In the genomic region with DNA sequence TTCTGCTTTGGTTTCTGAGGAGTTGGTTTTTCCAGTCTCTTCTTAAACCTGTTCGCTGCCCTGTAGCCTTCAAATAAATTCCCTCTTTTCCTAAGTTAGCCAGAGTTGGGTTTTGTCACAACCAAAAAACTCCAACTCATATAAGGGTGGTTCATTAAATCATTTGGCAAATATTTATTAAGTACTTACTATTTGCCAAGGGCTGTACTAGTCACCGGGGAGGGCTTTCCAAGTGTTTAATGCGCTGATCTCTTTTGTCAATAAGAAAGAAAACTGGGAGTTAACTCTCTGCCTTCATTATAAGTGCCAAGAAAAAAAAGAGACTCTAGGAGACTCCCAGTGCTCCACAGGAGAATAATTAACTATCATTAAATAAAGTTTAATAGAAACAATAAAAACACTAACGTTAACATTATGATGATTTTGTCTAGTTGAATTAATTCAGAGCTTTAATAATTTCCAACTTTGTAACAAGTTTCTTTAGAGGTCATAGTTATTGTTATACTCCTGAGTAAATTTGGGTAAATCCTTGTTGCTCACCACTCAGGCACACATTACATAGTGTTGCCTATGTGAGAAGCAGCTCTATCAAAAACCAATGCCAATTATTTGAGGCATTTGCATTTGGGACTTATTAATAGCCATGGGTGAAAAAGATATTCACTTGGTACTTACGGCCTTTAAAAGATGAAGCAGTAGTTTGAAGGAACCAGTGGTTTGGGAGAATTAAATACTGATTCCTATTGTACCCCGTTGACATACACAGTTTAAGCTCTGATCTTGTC, we compare ENCODE assay signal across 20 cellular contexts.
DNase-seq lines count a peak whose midpoint lies in the region; ATAC-seq, FAIRE-seq and TF ChIP-seq lines count a peak whose summit lies in the region.
"Had no signal": no experiment of that assay in that cellular context is flagged by ENCODE, and none has a peak within 500 bp of the region (broad histone marks: within the 10 kb centered on the region; RNA-seq: fewer than 3 reads in every experiment).

No MANE protein-coding gene starts in this region.

- no peaks in the 10 kb centered on the region for H3K36me3 Mint-ChIP-seq in nephron (ENCODE audit: low read depth)
- H3K36me3 Mint-ChIP-seq: CD8-positive, alpha-beta T cell had no signal

- DNase-seq in A549 (ENCODE audit: low read depth in 1 of 2, low spot score in 1 of 2) (no peak), GM19239 (ENCODE audit: insufficient read length, low spot score) (no peak), bronchial epithelial cell (ENCODE audit: low read depth) (peak; percentile 26), GM13976 (ENCODE audit: low spot score) (no peak), colonic mucosa (no peak), ascending aorta (ENCODE audit: low spot score in 2 of 2) (no peak), NCI-H748 treated with DMSO at 0.1 percent for 48 hours (lab: John Stamatoyannopoulos, UW) (no peak)
- DNase-seq: ACHN; C1 segment of cervical spinal cord; CD8-positive, alpha-beta T cell; GDM1; NCI-H1092; NCI-H1436; NCI-H187 treated with DMSO at 0.1 percent for 48 hours; NCI-H69; NK-92 treated with Interleukin-12 subunit alpha and Interleukin-12 subunit beta, amount 100 ng/mL, for 24 hours; SIG-M5 had no signal

- no peak for TF ChIP-seq RAD21 in A549 (conservative IDR thresholded peaks at IDR 0.05 in 1 of 2, IDR thresholded peaks at IDR 0.05 in 1 of 2)

- H3K4me3 ChIP-seq in A549 (no peak overlapping the region), bronchial epithelial cell (ENCODE audit: low read depth, low read length) (no peak overlapping the region), colonic mucosa (no peak overlapping the region), ascending aorta (no peak overlapping the region)

- POLR2A ChIA-PET in A549 (lab: Yijun Ruan, JAX), result no interaction called here

- intact Hi-C loops in colonic mucosa (cut with DNase I) (no loop called here), ascending aorta (cut with DNase I) (no loop called here)

- H3K9me3 ChIP-seq in A549, result no peaks in the 10 kb centered on the region
- no peaks in the 10 kb centered on the region for H3K9me3 ChIP-seq in colonic mucosa
- no peaks in the 10 kb centered on the region for H3K9me3 ChIP-seq in ascending aorta

- TF ChIP-seq CTCF in A549 (IDR thresholded peaks at IDR 0.05) (no peak), bronchial epithelial cell (IDR thresholded peaks at IDR 0.05; ENCODE audit: insufficient read depth, low read length, severe bottlenecking) (no peak), nephron (IDR thresholded peaks at IDR 0.05; ENCODE audit: unreplicated experiment in 3 of 3) (no peak), GM13976 (IDR thresholded peaks at IDR 0.05; ENCODE audit: borderline replicate concordance, control extremely low read depth, extremely low read depth, insufficient read depth, missing control alignments) (no peak), colonic mucosa (IDR thresholded peaks at IDR 0.05) (no peak), ascending aorta (IDR thresholded peaks at IDR 0.05) (no peak)

- no peak for TF ChIP-seq POLR2A in A549 (IDR thresholded peaks at IDR 0.05; ENCODE audit: low read length)

- H3K27me3 ChIP-seq in bronchial epithelial cell (ENCODE audit: control insufficient read depth, insufficient read depth, low read length) (no peaks in the 10 kb centered on the region), colonic mucosa (no peaks in the 10 kb centered on the region), ascending aorta (no peaks in the 10 kb centered on the region)

- no peak overlapping the region for H3K4me3 Mint-ChIP-seq in nephron
- H3K4me3 Mint-ChIP-seq: CD8-positive, alpha-beta T cell had no signal

- no peak overlapping the region for H3K27ac ChIP-seq in A549
- no peak overlapping the region for H3K27ac ChIP-seq in colonic mucosa
- no peak overlapping the region for H3K27ac ChIP-seq in ascending aorta

- TF ChIP-seq EP300 in A549 (IDR thresholded peaks at IDR 0.05), result no peak

- no peak overlapping the region for H3K9ac ChIP-seq in colonic mucosa (ENCODE audit: low read depth in 2 of 2, low read length in 2 of 2)

- no peak overlapping the region for H3K4me2 ChIP-seq in A549

- in situ Hi-C loops in GM13976 (cut with MboI; ENCODE audit: low sequenced_read_pairs, unreplicated experiment), result no loop called here

- peaks cover 22% of the 10 kb centered on the region for H3K4me1 Mint-ChIP-seq in nephron

- no peaks in the 10 kb centered on the region for H3K36me3 ChIP-seq in bronchial epithelial cell (ENCODE audit: control insufficient read depth, insufficient read depth, low read length)
- no peaks in the 10 kb centered on the region for H3K36me3 ChIP-seq in colonic mucosa
- no peaks in the 10 kb centered on the region for H3K36me3 ChIP-seq in ascending aorta

- H3K9me3 Mint-ChIP-seq in nephron, result peaks cover 5% of the 10 kb centered on the region
- H3K9me3 Mint-ChIP-seq: CD8-positive, alpha-beta T cell had no signal

- no peaks in the 10 kb centered on the region for H3K4me1 ChIP-seq in A549
- H3K4me1 ChIP-seq in colonic mucosa, result no peaks in the 10 kb centered on the region
- H3K4me1 ChIP-seq in ascending aorta, result no peaks in the 10 kb centered on the region

- H3K27me3 Mint-ChIP-seq in nephron (ENCODE audit: low read depth), result no peaks in the 10 kb centered on the region

- peak overlapping the region in 2 of 3 experiments; percentile 31 to 54 for H3K27ac Mint-ChIP-seq in nephron
- H3K27ac Mint-ChIP-seq: CD8-positive, alpha-beta T cell had no signal

- CTCF ChIA-PET in A549 (lab: Yijun Ruan, JAX), result no interaction called here

- WGBS in A549 (ENCODE audit: missing lambda C conversion rate), result 20% methylated on average over 6 of the region's 6 CpGs

- no peak for ATAC-seq in A549
- ATAC-seq: CD8-positive, alpha-beta T cell; Panc1; SK-N-SH treated with all-trans-retinoic acid at 6 μM for 48 hours had no signal

- FAIRE-seq in A549 (lab: Jason Lieb, UNC), result peak; percentile 13
- peak; percentile 82 for FAIRE-seq in GM19239 (lab: Jason Lieb, UNC)
- no peak for FAIRE-seq in bronchial epithelial cell (lab: Jason Lieb, UNC)

TF ChIP-seq in A549, 52 proteins besides CTCF, POLR2A, EP300 and RAD21:
- TF ChIP-seq, protein P1, sequence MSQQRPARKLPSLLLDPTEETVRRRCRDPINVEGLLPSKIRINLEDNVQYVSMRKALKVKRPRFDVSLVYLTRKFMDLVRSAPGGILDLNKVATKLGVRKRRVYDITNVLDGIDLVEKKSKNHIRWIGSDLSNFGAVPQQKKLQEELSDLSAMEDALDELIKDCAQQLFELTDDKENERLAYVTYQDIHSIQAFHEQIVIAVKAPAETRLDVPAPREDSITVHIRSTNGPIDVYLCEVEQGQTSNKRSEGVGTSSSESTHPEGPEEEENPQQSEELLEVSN (IDR thresholded peaks at IDR 0.05; ENCODE audit: borderline replicate concordance, low read depth), result no peak
- no peak for TF ChIP-seq SREBF2 (IDR thresholded peaks at IDR 0.05)
- TF ChIP-seq, protein P2, sequence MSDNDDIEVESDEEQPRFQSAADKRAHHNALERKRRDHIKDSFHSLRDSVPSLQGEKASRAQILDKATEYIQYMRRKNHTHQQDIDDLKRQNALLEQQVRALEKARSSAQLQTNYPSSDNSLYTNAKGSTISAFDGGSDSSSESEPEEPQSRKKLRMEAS (IDR thresholded peaks at IDR 0.05), result no peak
- no peak for TF ChIP-seq ESRRA (IDR thresholded peaks at IDR 0.05; ENCODE audit: borderline replicate concordance, low read length)
- TF ChIP-seq HOXB13 (CRISPR knock-in tag; IDR thresholded peaks at IDR 0.05; ENCODE audit: low read depth), result no peak
- TF ChIP-seq ZC3H11A (IDR thresholded peaks at IDR 0.05), result no peak
- TF ChIP-seq NPAS2 (CRISPR knock-in tag; IDR thresholded peaks at IDR 0.05; ENCODE audit: borderline replicate concordance), result no peak
- TF ChIP-seq, protein P3, sequence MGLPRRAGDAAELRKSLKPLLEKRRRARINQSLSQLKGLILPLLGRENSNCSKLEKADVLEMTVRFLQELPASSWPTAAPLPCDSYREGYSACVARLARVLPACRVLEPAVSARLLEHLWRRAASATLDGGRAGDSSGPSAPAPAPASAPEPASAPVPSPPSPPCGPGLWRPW (IDR thresholded peaks at IDR 0.05), result no peak
- TF ChIP-seq, protein P4, sequence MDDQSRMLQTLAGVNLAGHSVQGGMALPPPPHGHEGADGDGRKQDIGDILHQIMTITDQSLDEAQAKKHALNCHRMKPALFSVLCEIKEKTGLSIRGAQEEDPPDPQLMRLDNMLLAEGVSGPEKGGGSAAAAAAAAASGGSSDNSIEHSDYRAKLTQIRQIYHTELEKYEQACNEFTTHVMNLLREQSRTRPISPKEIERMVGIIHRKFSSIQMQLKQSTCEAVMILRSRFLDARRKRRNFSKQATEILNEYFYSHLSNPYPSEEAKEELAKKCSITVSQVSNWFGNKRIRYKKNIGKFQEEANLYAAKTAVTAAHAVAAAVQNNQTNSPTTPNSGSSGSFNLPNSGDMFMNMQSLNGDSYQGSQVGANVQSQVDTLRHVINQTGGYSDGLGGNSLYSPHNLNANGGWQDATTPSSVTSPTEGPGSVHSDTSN (IDR thresholded peaks at IDR 0.05), result no peak
TF ChIP-seq in A549: peak in this region for 0.
